9 cellular contexts compared by ENCODE assay signal in the genomic region with DNA sequence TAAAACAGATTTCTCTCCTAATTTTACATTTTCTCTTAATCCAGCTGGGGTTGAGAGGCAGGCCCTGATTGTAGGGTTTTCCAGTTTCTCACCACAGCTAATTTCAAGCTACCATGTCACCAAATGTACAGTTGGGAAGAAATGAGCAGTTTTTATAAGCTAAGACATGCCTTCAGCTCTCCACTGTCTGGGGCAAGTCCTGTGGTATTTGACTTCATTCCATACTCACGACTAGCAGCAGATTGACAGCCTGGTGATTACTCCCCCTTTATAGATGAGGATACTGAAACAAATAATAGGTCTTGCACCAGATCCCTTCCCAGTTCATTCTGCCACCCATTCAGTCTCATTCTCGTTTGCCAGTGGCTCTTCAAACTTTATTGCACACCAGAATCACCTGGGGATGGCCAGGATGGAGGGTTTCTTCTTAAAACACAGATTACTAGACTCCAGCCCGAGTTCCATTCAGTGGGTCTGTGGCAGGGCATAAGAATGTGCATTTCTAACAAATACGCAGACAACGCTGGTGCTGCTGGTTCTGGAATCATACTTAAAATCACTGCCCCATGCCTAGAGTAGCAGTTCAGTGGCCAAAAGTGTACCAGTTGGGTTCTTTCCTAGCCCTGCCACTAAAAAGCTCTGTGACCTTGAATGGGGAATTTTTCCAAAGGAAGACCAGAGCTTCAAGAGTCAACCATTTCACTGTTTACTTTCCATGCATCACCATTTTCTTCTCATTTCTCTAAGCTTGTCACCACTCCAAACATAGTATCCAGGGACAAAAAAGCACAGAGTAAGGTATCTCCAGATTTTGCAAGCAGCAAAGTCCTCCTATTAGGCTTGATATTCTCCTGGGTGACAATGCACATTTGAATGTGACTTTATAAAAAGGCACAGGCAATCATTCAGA.
DNase-seq lines count a peak whose midpoint lies in the region; ATAC-seq and TF ChIP-seq lines count a peak whose summit lies in the region.
"Had no signal": no experiment of that assay in that cellular context is flagged by ENCODE, and none has a peak within 500 bp of the region (broad histone marks: within the 10 kb centered on the region; RNA-seq: fewer than 3 reads in every experiment).

No MANE protein-coding gene starts in this region.

- DNase-seq in heart right ventricle (no peak), Right ventricle myocardium inferior (ENCODE audit: missing footprints) (no peak), dedifferentiated amniotic fluid mesenchymal stem cell (ENCODE audit: extremely low spot score) (peak; percentile 57), aorta (no peak)
- no peak for DNase-seq in effector memory CD4-positive, alpha-beta T cell
- DNase-seq in activated CD4-positive, alpha-beta T cell treated with anti-CD3 and anti-CD28 coated beads, Interleukin-2, amount 50 U/mL, for 4 hours = no peak
- DNase-seq: endodermal cell had no signal

- intact Hi-C loops in heart right ventricle (cut with DNase I) = loop anchor here in 5 of 10 donors (2.0 to 5.0 kb wide), 5 partner anchors 30 to 65 kb away; partner anchors contain the start of gene CSNK1A1 (in 2 of the 5)
- intact Hi-C loops in Right ventricle myocardium inferior (cut with DNase I) = loop anchor here (5.0 kb wide), 1 partner anchor 35 kb away; no protein-coding TSS in a partner anchor
- intact Hi-C loops in aorta (cut with DNase I) = loop anchor here in 1 of 2 donors (2.0 kb wide), 1 partner anchor 34 kb away; no protein-coding TSS in a partner anchor

- 67 to 68% methylated on average over 5 of the region's 5 CpGs for WGBS in heart right ventricle, 2 donors
- WGBS in aorta, 2 donors = 31 to 37% methylated on average over 5 of the region's 5 CpGs

- H3K4me3 ChIP-seq in heart right ventricle (no peak overlapping the region), mucosa of rectum (ENCODE audit: low read length in 2 of 2) (no peak overlapping the region), aorta (ENCODE audit: low read length in 2 of 2) (no peak overlapping the region)
- no peak overlapping the region for H3K4me3 ChIP-seq in effector memory CD4-positive, alpha-beta T cell (ENCODE audit: insufficient read depth, low read depth, low read length, poor library complexity, severe bottlenecking)

- H3K9ac ChIP-seq in mucosa of rectum (ENCODE audit: low read depth in 1 of 2, low read length in 2 of 2) = peak overlapping the region in 1 of 2 donors; percentile 56

- H3K36me3 ChIP-seq in heart right ventricle = no peaks in the 10 kb centered on the region
- no peaks in the 10 kb centered on the region for H3K36me3 ChIP-seq in mucosa of rectum (ENCODE audit: control insufficient read depth in 2 of 2, insufficient read depth in 2 of 2, low read length in 2 of 2)
- H3K36me3 ChIP-seq in aorta (ENCODE audit: control insufficient read depth in 1 of 2, insufficient read depth in 2 of 2, low read length in 1 of 2) = no peaks in the 10 kb centered on the region
- no peaks in the 10 kb centered on the region for H3K36me3 ChIP-seq in effector memory CD4-positive, alpha-beta T cell (ENCODE audit: control insufficient read depth, insufficient read depth, low read length)

- no peak for TF ChIP-seq CTCF in heart right ventricle (IDR thresholded peaks at IDR 0.05)

- H3K9me3 ChIP-seq in heart right ventricle = no peaks in the 10 kb centered on the region
- no peaks in the 10 kb centered on the region for H3K9me3 ChIP-seq in mucosa of rectum (ENCODE audit: control insufficient read depth in 2 of 2, low read length in 2 of 2)
- no peaks in the 10 kb centered on the region for H3K9me3 ChIP-seq in aorta (ENCODE audit: control insufficient read depth, low read length)
- no peaks in the 10 kb centered on the region for H3K9me3 ChIP-seq in effector memory CD4-positive, alpha-beta T cell (ENCODE audit: control insufficient read depth, low read length)

- H3K4me1 ChIP-seq in heart right ventricle (peaks cover 21 to 73% (median 48%) of the 10 kb centered on the region in 9 donors), mucosa of rectum (ENCODE audit: control insufficient read depth in 2 of 2, insufficient read depth in 2 of 2, low read length in 2 of 2) (peaks cover 25 to 48% of the 10 kb centered on the region in 2 donors), aorta (ENCODE audit: control insufficient read depth in 1 of 2, insufficient read depth in 2 of 2, low read length in 2 of 2) (peaks cover 5 to 10% of the 10 kb centered on the region in 2 donors)
- H3K4me1 ChIP-seq in effector memory CD4-positive, alpha-beta T cell (ENCODE audit: control insufficient read depth, insufficient read depth, low read length, poor library complexity, severe bottlenecking) = no peaks in the 10 kb centered on the region

- H3K27ac ChIP-seq in heart right ventricle (peak overlapping the region; percentile 82 to 94 (median 90)), mucosa of rectum (ENCODE audit: low read depth in 2 of 2, low read length in 2 of 2) (peak overlapping the region; percentile 85 to 93), aorta (ENCODE audit: low read depth in 1 of 2, low read length in 2 of 2) (peak overlapping the region; percentile 79 to 100)
- H3K27ac ChIP-seq in effector memory CD4-positive, alpha-beta T cell (ENCODE audit: insufficient read depth, low read length, poor library complexity, severe bottlenecking) = no peak overlapping the region

- ATAC-seq in heart right ventricle (no peak), Right ventricle myocardium inferior (no peak), aorta (ENCODE audit: low FRiP score) (no peak), HG02610 (IDR thresholded peaks at IDR 0.05; ENCODE audit: unreplicated experiment) (no peak)

- H3K27me3 ChIP-seq in heart right ventricle = no peaks in the 10 kb centered on the region
- H3K27me3 ChIP-seq in mucosa of rectum (ENCODE audit: control insufficient read depth in 2 of 2, insufficient read depth in 2 of 2, low read length in 2 of 2) = no peaks in the 10 kb centered on the region
- no peaks in the 10 kb centered on the region for H3K27me3 ChIP-seq in aorta (ENCODE audit: control insufficient read depth in 1 of 2, insufficient read depth in 2 of 2, low read length in 1 of 2)
- no peaks in the 10 kb centered on the region for H3K27me3 ChIP-seq in effector memory CD4-positive, alpha-beta T cell (replicated peaks; ENCODE audit: control insufficient read depth, insufficient read depth, low read length, poor library complexity, severe bottlenecking)
